ENCODE assay signal across 8 cellular contexts in genomic region chr17:44122825-44123355, GRCh38. TPM values are rescaled to one million over a fixed set of nuclear protein-coding genes. Genes with fewer than 3 reads are reported as not detected.
DNase-seq lines count a peak whose midpoint lies in the region; ATAC-seq lines count a peak whose summit lies in the region.

No MANE protein-coding gene starts in this region.

- DNase-seq in activated CD8-positive, alpha-beta memory T cell treated with anti-CD3 and anti-CD28 coated beads, Interleukin-2, amount 10 ng/mL, durations not matched to agents 7 days and 5 days: peak; percentile 57
- no peak for DNase-seq in activated CD8-positive, alpha-beta memory T cell treated with anti-CD3 and anti-CD28 coated beads for 24 hours
- DNase-seq in activated T-cell treated with anti-CD3 and anti-CD28 coated beads, Interleukin-2, amount 50 U/mL, for 72 hours: peak; percentile 33 to 36
- DNase-seq in iPS DF 6.9 (ENCODE audit: low read depth, low spot score): no peak
- peak; percentile 10 to 14 for DNase-seq in stimulated activated CD4-positive, alpha-beta T cell treated with anti-CD3 and anti-CD28 coated beads, Interleukin-4, amount 100 ng/mL, for 4 hours
- no peak for DNase-seq in NCI-H510A (lab: John Stamatoyannopoulos, UW)
- DNase-seq in effector CD8-positive, alpha-beta T cell (lab: John Stamatoyannopoulos, UW): no peak

- H3K9me3 Mint-ChIP-seq in activated CD8-positive, alpha-beta memory T cell treated with anti-CD3 and anti-CD28 coated beads, Interleukin-2, amount 10 ng/mL, durations not matched to agents 7 days and 5 days (ENCODE audit: low read depth): no peaks in the 10 kb centered on the region
- no peaks in the 10 kb centered on the region for H3K9me3 Mint-ChIP-seq in activated T-cell treated with anti-CD3 and anti-CD28 coated beads, Interleukin-2, amount 50 U/mL, for 72 hours

- H3K4me3 Mint-ChIP-seq in activated CD8-positive, alpha-beta memory T cell treated with anti-CD3 and anti-CD28 coated beads, Interleukin-2, amount 10 ng/mL, durations not matched to agents 7 days and 5 days: peak overlapping the region; percentile 91
- peak overlapping the region; percentile 92 to 95 for H3K4me3 Mint-ChIP-seq in activated T-cell treated with anti-CD3 and anti-CD28 coated beads, Interleukin-2, amount 50 U/mL, for 72 hours

- no peak overlapping the region for H3K27ac ChIP-seq in iPS DF 6.9 (ENCODE audit: low read length)

- no peaks in the 10 kb centered on the region for H3K27me3 Mint-ChIP-seq in activated CD8-positive, alpha-beta memory T cell treated with anti-CD3 and anti-CD28 coated beads, Interleukin-2, amount 10 ng/mL, durations not matched to agents 7 days and 5 days
- no peaks in the 10 kb centered on the region for H3K27me3 Mint-ChIP-seq in activated T-cell treated with anti-CD3 and anti-CD28 coated beads, Interleukin-2, amount 50 U/mL, for 72 hours (ENCODE audit: low read depth)

- no peaks in the 10 kb centered on the region for H3K36me3 ChIP-seq in iPS DF 6.9 (ENCODE audit: control insufficient read depth, insufficient read depth, low read length)

- peaks cover 11% of the 10 kb centered on the region for H3K4me1 ChIP-seq in iPS DF 6.9 (ENCODE audit: control insufficient read depth, insufficient read depth, low read length)

- peak overlapping the region; percentile 76 for H3K4me3 ChIP-seq in iPS DF 6.9 (ENCODE audit: low read length)

- CTCF ChIA-PET in activated CD8-positive, alpha-beta memory T cell treated with anti-CD3 and anti-CD28 coated beads, Interleukin-2, amount 10 ng/mL, durations not matched to agents 7 days and 5 days (lab: Charles Lee): interaction anchor here (0.6 to 1.8 kb wide), 24 partner anchors 11 to 743 kb away, joined by 3 to 17 read pairs (median 4); partner anchors contain the start of genes GRN, HROB, LSM12 and TMUB2

- no peaks in the 10 kb centered on the region for H3K27me3 ChIP-seq in iPS DF 6.9 (ENCODE audit: control insufficient read depth, insufficient read depth, low read length)

- H3K36me3 Mint-ChIP-seq in activated CD8-positive, alpha-beta memory T cell treated with anti-CD3 and anti-CD28 coated beads, Interleukin-2, amount 10 ng/mL, durations not matched to agents 7 days and 5 days: no peaks in the 10 kb centered on the region
- peaks cover 0 to 4% of the 10 kb centered on the region in 2 donors for H3K36me3 Mint-ChIP-seq in activated T-cell treated with anti-CD3 and anti-CD28 coated beads, Interleukin-2, amount 50 U/mL, for 72 hours (ENCODE audit: insufficient read depth in 2 of 2)

- peaks cover 18% of the 10 kb centered on the region for H3K4me1 Mint-ChIP-seq in activated CD8-positive, alpha-beta memory T cell treated with anti-CD3 and anti-CD28 coated beads, Interleukin-2, amount 10 ng/mL, durations not matched to agents 7 days and 5 days
- peaks cover 24% of the 10 kb centered on the region for H3K4me1 Mint-ChIP-seq in activated T-cell treated with anti-CD3 and anti-CD28 coated beads, Interleukin-2, amount 50 U/mL, for 72 hours (ENCODE audit: low read depth)

- H3K9me3 ChIP-seq in iPS DF 6.9 (ENCODE audit: control insufficient read depth, insufficient read depth, low read length): no peaks in the 10 kb centered on the region

- no CpG with 5 or more reads among the region's 32 CpGs for WGBS in iPS DF 6.9 (ENCODE audit: insufficient coverage, insufficient read length)

- H3K27ac Mint-ChIP-seq in activated CD8-positive, alpha-beta memory T cell treated with anti-CD3 and anti-CD28 coated beads, Interleukin-2, amount 10 ng/mL, durations not matched to agents 7 days and 5 days: peak overlapping the region; percentile 76
- H3K27ac Mint-ChIP-seq in activated T-cell treated with anti-CD3 and anti-CD28 coated beads, Interleukin-2, amount 50 U/mL, for 72 hours: peak overlapping the region; percentile 51

- no peak for ATAC-seq in activated CD8-positive, alpha-beta memory T cell treated with anti-CD3 and anti-CD28 coated beads, Interleukin-2, amount 10 ng/mL, durations not matched to agents 7 days and 5 days
- peak; percentile 4 for ATAC-seq in HG03196 (IDR thresholded peaks at IDR 0.05; ENCODE audit: unreplicated experiment)
- peak in 1 of 2 donors; percentile 29 for ATAC-seq in activated T-cell treated with anti-CD3 and anti-CD28 coated beads, Interleukin-2, amount 50 U/mL, for 72 hours (replicated peaks in 1 of 2)

RNA-seq across cellular contexts. Expression of gene HDAC5, which starts 0.6 kb away (rescaled TPM):
- total RNA-seq in activated CD8-positive, alpha-beta memory T cell treated with anti-CD3 and anti-CD28 coated beads, Interleukin-2, amount 10 ng/mL, durations not matched to agents 7 days and 5 days: 10 to 100 TPM; 25.5 to 32.5 TPM
- 10 to 100 TPM; 34.7 to 37.8 TPM for total RNA-seq in activated T-cell treated with anti-CD3 and anti-CD28 coated beads, Interleukin-2, amount 50 U/mL, for 72 hours

RNA-seq across cellular contexts. Expression of gene HROB, which starts 18.8 kb away (rescaled TPM):
- total RNA-seq in activated CD8-positive, alpha-beta memory T cell treated with anti-CD3 and anti-CD28 coated beads, Interleukin-2, amount 10 ng/mL, durations not matched to agents 7 days and 5 days: 10 to 100 TPM; 19.8 to 23.1 TPM
- 10 to 100 TPM; 20.7 to 27.8 TPM for total RNA-seq in activated T-cell treated with anti-CD3 and anti-CD28 coated beads, Interleukin-2, amount 50 U/mL, for 72 hours

RNA-seq across cellular contexts. Expression of gene ASB16, which starts 47.6 kb away (rescaled TPM):
- total RNA-seq in activated CD8-positive, alpha-beta memory T cell treated with anti-CD3 and anti-CD28 coated beads, Interleukin-2, amount 10 ng/mL, durations not matched to agents 7 days and 5 days: under 1 TPM in 1 of 2 experiments, not detected in 1; 0.26 TPM
- under 1 TPM; 0.34 to 0.44 TPM for total RNA-seq in activated T-cell treated with anti-CD3 and anti-CD28 coated beads, Interleukin-2, amount 50 U/mL, for 72 hours

RNA-seq across cellular contexts. Expression of gene G6PC3, which starts 52.4 kb away (rescaled TPM):
- total RNA-seq in activated CD8-positive, alpha-beta memory T cell treated with anti-CD3 and anti-CD28 coated beads, Interleukin-2, amount 10 ng/mL, durations not matched to agents 7 days and 5 days: 10 to 100 TPM; 21.7 to 25.6 TPM
- total RNA-seq in activated T-cell treated with anti-CD3 and anti-CD28 coated beads, Interleukin-2, amount 50 U/mL, for 72 hours: 10 to 100 TPM; 18.4 to 19.7 TPM

RNA-seq across cellular contexts. Expression of gene LSM12, which starts 56.4 kb away (rescaled TPM):
- total RNA-seq in activated CD8-positive, alpha-beta memory T cell treated with anti-CD3 and anti-CD28 coated beads, Interleukin-2, amount 10 ng/mL, durations not matched to agents 7 days and 5 days: 10 to 100 TPM; 68.3 to 76.8 TPM
- 10 to 100 TPM; 46.0 to 52.8 TPM for total RNA-seq in activated T-cell treated with anti-CD3 and anti-CD28 coated beads, Interleukin-2, amount 50 U/mL, for 72 hours

Comparison
In these comparisons a context has a peak if more than half of its experiments do, and no peak if none do; other contexts are left out.
1. DNase-seq: peak in activated CD8-positive, alpha-beta memory T cell treated with anti-CD3 and anti-CD28 coated beads, Interleukin-2, amount 10 ng/mL, durations not matched to agents 7 days and 5 days (single experiment), activated T-cell treated with anti-CD3 and anti-CD28 coated beads, Interleukin-2, amount 50 U/mL, for 72 hours (2 of 2) and stimulated activated CD4-positive, alpha-beta T cell treated with anti-CD3 and anti-CD28 coated beads, Interleukin-4, amount 100 ng/mL, for 4 hours (2 of 2); none in activated CD8-positive, alpha-beta memory T cell treated with anti-CD3 and anti-CD28 coated beads for 24 hours (single experiment), iPS DF 6.9 (single experiment), NCI-H510A (single experiment) and effector CD8-positive, alpha-beta T cell (single experiment).